In genomic region chr19:29655648-29656335, GRCh38 we compare ENCODE assay signal across 1 cellular context.
TF ChIP-seq lines count a peak whose summit lies in the region.

No MANE protein-coding gene starts in this region.

TF ChIP-seq in A549, 52 proteins besides CTCF, POLR2A, EP300 and RAD21 (continued from another document):
- TF ChIP-seq NPAS2 (CRISPR knock-in tag; IDR thresholded peaks at IDR 0.05; ENCODE audit: borderline replicate concordance) = no peak
- no peak for TF ChIP-seq NFE2L2 (conservative IDR thresholded peaks at IDR 0.05; ENCODE audit: low read length)
- TF ChIP-seq, protein P1, sequence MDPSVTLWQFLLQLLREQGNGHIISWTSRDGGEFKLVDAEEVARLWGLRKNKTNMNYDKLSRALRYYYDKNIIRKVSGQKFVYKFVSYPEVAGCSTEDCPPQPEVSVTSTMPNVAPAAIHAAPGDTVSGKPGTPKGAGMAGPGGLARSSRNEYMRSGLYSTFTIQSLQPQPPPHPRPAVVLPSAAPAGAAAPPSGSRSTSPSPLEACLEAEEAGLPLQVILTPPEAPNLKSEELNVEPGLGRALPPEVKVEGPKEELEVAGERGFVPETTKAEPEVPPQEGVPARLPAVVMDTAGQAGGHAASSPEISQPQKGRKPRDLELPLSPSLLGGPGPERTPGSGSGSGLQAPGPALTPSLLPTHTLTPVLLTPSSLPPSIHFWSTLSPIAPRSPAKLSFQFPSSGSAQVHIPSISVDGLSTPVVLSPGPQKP (IDR thresholded peaks at IDR 0.05; ENCODE audit: low read depth, low read length) = no peak
- TF ChIP-seq FOSL2 (IDR thresholded peaks at IDR 0.05) = no peak
- no peak for TF ChIP-seq FOSL2 (CRISPR knock-in tag; IDR thresholded peaks at IDR 0.05)
- TF ChIP-seq, protein P2, sequence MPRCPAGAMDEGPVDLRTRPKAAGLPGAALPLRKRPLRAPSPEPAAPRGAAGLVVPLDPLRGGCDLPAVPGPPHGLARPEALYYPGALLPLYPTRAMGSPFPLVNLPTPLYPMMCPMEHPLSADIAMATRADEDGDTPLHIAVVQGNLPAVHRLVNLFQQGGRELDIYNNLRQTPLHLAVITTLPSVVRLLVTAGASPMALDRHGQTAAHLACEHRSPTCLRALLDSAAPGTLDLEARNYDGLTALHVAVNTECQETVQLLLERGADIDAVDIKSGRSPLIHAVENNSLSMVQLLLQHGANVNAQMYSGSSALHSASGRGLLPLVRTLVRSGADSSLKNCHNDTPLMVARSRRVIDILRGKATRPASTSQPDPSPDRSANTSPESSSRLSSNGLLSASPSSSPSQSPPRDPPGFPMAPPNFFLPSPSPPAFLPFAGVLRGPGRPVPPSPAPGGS (IDR thresholded peaks at IDR 0.05) = no peak
- no peak for TF ChIP-seq ZSCAN20 (CRISPR knock-in tag; IDR thresholded peaks at IDR 0.05)
- TF ChIP-seq HDAC2 (IDR thresholded peaks at IDR 0.05) = no peak
